ENCODE assay signal across 8 cellular contexts in genomic region chr21:46184625-46185555, GRCh38. TPM values are rescaled to one million over a fixed set of nuclear protein-coding genes. Genes with fewer than 3 reads are reported as not detected.
DNase-seq lines count a peak whose midpoint lies in the region; TF ChIP-seq lines count a peak whose summit lies in the region.

No MANE protein-coding gene starts in this region.

- H3K4me1 Mint-ChIP-seq in activated naive CD4-positive, alpha-beta T cell treated with anti-CD3 and anti-CD28 coated beads, Interleukin-2, amount 50 U/mL, for 24 hours, result no peaks in the 10 kb centered on the region

- H3K27ac Mint-ChIP-seq in activated naive CD4-positive, alpha-beta T cell treated with anti-CD3 and anti-CD28 coated beads, Interleukin-2, amount 50 U/mL, for 24 hours, result peak overlapping the region; percentile 23

- peak; percentile 67 for DNase-seq in LNCaP clone FGC (ENCODE audit: low read depth)
- DNase-seq in SK-N-DZ (ENCODE audit: low spot score), result peak; percentile 86
- peak; percentile 89 for DNase-seq in globus pallidus (ENCODE audit: low spot score)
- peak in 54 of 56 donors; percentile 28 to 98 (median 82) for DNase-seq in nucleus accumbens (lab: John Stamatoyannopoulos, UW)
- DNase-seq in KG1 (lab: John Stamatoyannopoulos, UW), result no peak

- H3K36me3 Mint-ChIP-seq in activated naive CD4-positive, alpha-beta T cell treated with anti-CD3 and anti-CD28 coated beads, Interleukin-2, amount 50 U/mL, for 24 hours, result no peaks in the 10 kb centered on the region

- no peaks in the 10 kb centered on the region for H3K9me3 ChIP-seq in subcutaneous abdominal adipose tissue (ENCODE audit: control insufficient read depth in 5 of 5, low read length in 5 of 5)

- peaks cover 0 to 9% (median 8%) of the 10 kb centered on the region in 5 donors for H3K27me3 ChIP-seq in subcutaneous abdominal adipose tissue (ENCODE audit: control insufficient read depth in 5 of 5, insufficient read depth in 4 of 5, low read length in 5 of 5)

- TF ChIP-seq CTCF in LNCaP clone FGC (IDR thresholded peaks at IDR 0.05; ENCODE audit: control insufficient read depth, extremely low read depth, insufficient read depth), result no peak

- peak overlapping the region; percentile 84 for H3K4me3 Mint-ChIP-seq in activated naive CD4-positive, alpha-beta T cell treated with anti-CD3 and anti-CD28 coated beads, Interleukin-2, amount 50 U/mL, for 24 hours

- TF ChIP-seq POLR2A in GM15510 (IDR thresholded peaks at IDR 0.05; ENCODE audit: borderline replicate concordance, extremely low read depth, insufficient read length), result peak; percentile 35

- peaks cover 0 to 16% (median 11%) of the 10 kb centered on the region in 5 donors for H3K36me3 ChIP-seq in subcutaneous abdominal adipose tissue (ENCODE audit: control insufficient read depth in 5 of 5, insufficient read depth in 5 of 5, low read length in 5 of 5)

- H3K27me3 Mint-ChIP-seq in activated naive CD4-positive, alpha-beta T cell treated with anti-CD3 and anti-CD28 coated beads, Interleukin-2, amount 50 U/mL, for 24 hours, result no peaks in the 10 kb centered on the region

- H3K27ac ChIP-seq in subcutaneous abdominal adipose tissue (ENCODE audit: low read depth, low read length), result no peak overlapping the region

- peak overlapping the region in 3 of 5 donors; percentile 48 to 66 (median 53) for H3K9ac ChIP-seq in subcutaneous abdominal adipose tissue (ENCODE audit: low read length in 5 of 5)

- H3K4me1 ChIP-seq in subcutaneous abdominal adipose tissue (ENCODE audit: control insufficient read depth in 5 of 5, insufficient read depth in 5 of 5, low read length in 5 of 5), result peaks cover 0 to 37% (median 29%) of the 10 kb centered on the region in 5 donors

- no peaks in the 10 kb centered on the region for H3K9me3 Mint-ChIP-seq in activated naive CD4-positive, alpha-beta T cell treated with anti-CD3 and anti-CD28 coated beads, Interleukin-2, amount 50 U/mL, for 24 hours

- H3K4me3 ChIP-seq in LNCaP clone FGC (ENCODE audit: low read depth, low read length) (peak overlapping the region; percentile 99), subcutaneous abdominal adipose tissue (ENCODE audit: low read depth in 1 of 5, low read length in 5 of 5) (peak overlapping the region; percentile 65 to 77 (median 72))

RNA-seq across cellular contexts. Expression of gene SPATC1L, which starts 0.6 kb away (rescaled TPM):
- 14.4 and 19.7 TPM in 2 replicates for polyA plus RNA-seq in SK-N-DZ (2014; cell fraction: cytosol; rRNA removed)
- polyA plus RNA-seq in SK-N-DZ (2014; cell fraction: nucleus; rRNA removed), result 10.0 and 21.0 TPM in 2 replicates

RNA-seq across cellular contexts. Expression of gene FTCD, which starts 29.5 kb away (rescaled TPM):
- polyA plus RNA-seq in SK-N-DZ (2014; cell fraction: cytosol; rRNA removed), result 0.22 TPM in 1 of 2 replicates, not detected in the other
- polyA plus RNA-seq in SK-N-DZ (2014; cell fraction: nucleus; rRNA removed), result 1.2 TPM in 2 replicates

RNA-seq across cellular contexts. Expression of gene LSS, which starts 43.7 kb away (rescaled TPM):
- polyA plus RNA-seq in SK-N-DZ (2014; cell fraction: cytosol; rRNA removed), result 48.9 and 53.7 TPM in 2 replicates
- 209 and 252 TPM in 2 replicates for polyA plus RNA-seq in SK-N-DZ (2014; cell fraction: nucleus; rRNA removed)
